8 cellular contexts compared by ENCODE assay signal in genomic region chr17:2050246-2050866, GRCh38. TPM values are rescaled to one million over a fixed set of nuclear protein-coding genes. Genes with fewer than 3 reads are reported as not detected.
DNase-seq lines count a peak whose midpoint lies in the region; ATAC-seq, FAIRE-seq and TF ChIP-seq lines count a peak whose summit lies in the region.

No MANE protein-coding gene starts in this region.

- intact Hi-C loops in IMR-90 (cut with micrococcal nuclease) (loop anchor here (5.0 kb wide), 2 partner anchors 287 to 302 kb away; partner anchors contain the start of genes SGSM2 and TSR1), mammary epithelial cell (cut with micrococcal nuclease) (loop anchor here (1.0 kb wide), 1 partner anchor 8 kb away; the partner anchor contains the start of gene OVCA2)

- no peak overlapping the region for H3K4ac ChIP-seq in IMR-90 (ENCODE audit: low read depth, low read length)

- H4K5ac ChIP-seq in IMR-90 (ENCODE audit: low read depth, low read length), result no peak overlapping the region

- H3K4me1 ChIP-seq in IMR-90 (ENCODE audit: control insufficient read depth, insufficient read depth, low read length) (peaks cover 11% of the 10 kb centered on the region), mammary epithelial cell (ENCODE audit: insufficient read depth, low read length) (peaks cover 24% of the 10 kb centered on the region), keratinocyte (ENCODE audit: control insufficient read depth, extremely low read depth, insufficient read depth, low read length) (peaks cover 18% of the 10 kb centered on the region)

- H4K20me1 ChIP-seq in IMR-90 (ENCODE audit: insufficient read depth, low read length) (peaks cover 15% of the 10 kb centered on the region; the same call in 1 of the 2 replicates), mammary epithelial cell (ENCODE audit: insufficient read depth, low read length) (no peaks in the 10 kb centered on the region), keratinocyte (ENCODE audit: control insufficient read depth, extremely low read depth, insufficient read depth, low read length) (peaks cover 6% of the 10 kb centered on the region)

- H3K36me3 ChIP-seq in IMR-90 (ENCODE audit: control insufficient read depth, insufficient read depth, low read length) (no peaks in the 10 kb centered on the region), mammary epithelial cell (ENCODE audit: insufficient read depth, low read length) (no peaks in the 10 kb centered on the region), keratinocyte (ENCODE audit: control insufficient read depth in 2 of 2, extremely low read depth in 1 of 2, insufficient read depth in 2 of 2, low read length in 2 of 2) (no peaks in the 10 kb centered on the region)

- POLR2A ChIA-PET in IMR-90 (lab: Charles Lee; ENCODE audit: unreplicated experiment), result interaction anchor here (1.0 kb wide), 1 partner anchor 19 kb away, joined by 6 read pairs; no protein-coding TSS in a partner anchor

- no peak overlapping the region for H2BK15ac ChIP-seq in IMR-90 (ENCODE audit: low read depth, low read length)

- no peak overlapping the region for H4K91ac ChIP-seq in IMR-90 (ENCODE audit: insufficient read depth, low read depth, low read length)

- TF ChIP-seq RAD21 in IMR-90 (IDR thresholded peaks at IDR 0.05; ENCODE audit: low read length), result no peak

- no peak overlapping the region for H2AK5ac ChIP-seq in IMR-90 (ENCODE audit: low read depth, low read length)

- dilution Hi-C loops in IMR-90 (cut with HindIII; ENCODE audit: low sequenced_read_pairs, unreplicated experiment) (no loop called here), mammary epithelial cell (cut with HindIII; ENCODE audit: low sequenced_read_pairs) (no loop called here), keratinocyte (cut with MboI; ENCODE audit: extremely low pct_ligation_motif_present, low sequenced_read_pairs) (no loop called here)

- H3K23ac ChIP-seq in IMR-90 (ENCODE audit: low read depth, low read length), result no peak overlapping the region

- TF ChIP-seq POLR2A in IMR-90 (IDR thresholded peaks at IDR 0.05; ENCODE audit: low read depth, low read length), result no peak; the same call in 1 of the 2 replicates

- no peak overlapping the region for H3K14ac ChIP-seq in IMR-90 (replicated peaks; ENCODE audit: low read depth, low read length)

- H2BK5ac ChIP-seq in IMR-90 (ENCODE audit: low read depth, low read length, poor library complexity, severe bottlenecking), result no peak overlapping the region

- 3% methylated on average over 19 of the region's 72 CpGs; no CpG with 5 or more reads in 1 of the 2 experiments for WGBS in IMR-90 (ENCODE audit: extremely low coverage in 2 of 2, insufficient read length in 1 of 2), 2 experiments
- WGBS in mammary epithelial cell (ENCODE audit: low coverage, missing lambda C conversion rate), result no CpG with 5 or more reads among the region's 72 CpGs

- H3K4me2 ChIP-seq in IMR-90 (ENCODE audit: low read depth, low read length), result peak overlapping the region; percentile 73
- H3K4me2 ChIP-seq in mammary epithelial cell (ENCODE audit: insufficient read depth, low read depth, low read length), result peak overlapping the region; percentile 84
- H3K4me2 ChIP-seq in keratinocyte (ENCODE audit: control insufficient read depth, extremely low read depth, insufficient read depth, low read depth, low read length), result peak overlapping the region; percentile 45

- no peak overlapping the region for H2BK20ac ChIP-seq in IMR-90 (ENCODE audit: low read depth, low read length)

- no peak for FAIRE-seq in keratinocyte (lab: Jason Lieb, UNC)

- in situ Hi-C loops in ACHN (cut with HindIII; ENCODE audit: low pct_ligation_motif_present, low pct_unique_long_range_greater_than_20kb, low sequenced_read_pairs), result no loop called here
- in situ Hi-C loops in IMR-90 (cut with MboI; ENCODE audit: low sequenced_read_pairs), result no loop called here
- in situ Hi-C loops in mammary epithelial cell (cut with MboI; ENCODE audit: low sequenced_read_pairs in 2 of 2), result loop anchor here in 1 of 2 donors (5.0 kb wide), 1 partner anchor 197 kb away; no protein-coding TSS in a partner anchor

- no peaks in the 10 kb centered on the region for H3K79me2 ChIP-seq in mammary epithelial cell (ENCODE audit: insufficient read depth, low read length)
- H3K79me2 ChIP-seq in keratinocyte (ENCODE audit: control insufficient read depth, insufficient read depth, low read length), result no peaks in the 10 kb centered on the region

- no peak overlapping the region for H3K9ac ChIP-seq in IMR-90 (ENCODE audit: low read depth, low read length)
- H3K9ac ChIP-seq in mammary epithelial cell (ENCODE audit: insufficient read depth, low read length), result no peak overlapping the region
- peak overlapping the region; percentile 33 for H3K9ac ChIP-seq in keratinocyte (ENCODE audit: control insufficient read depth, extremely low read depth, insufficient read depth, low read length)

- TF ChIP-seq CTCF in IMR-90 (conservative IDR thresholded peaks at IDR 0.05; ENCODE audit: low read depth, low read length) (no peak), mammary epithelial cell (conservative IDR thresholded peaks at IDR 0.05 in 1 of 2, IDR thresholded peaks at IDR 0.05 in 1 of 2; ENCODE audit: extremely low read depth in 1 of 2, insufficient read depth in 1 of 2, low read depth in 1 of 2, low read length in 2 of 2) (no peak), keratinocyte (optimal IDR thresholded peaks at IDR 0.05 in 1 of 3, IDR thresholded peaks at IDR 0.05 in 1 of 3, conservative IDR thresholded peaks at IDR 0.05 in 1 of 3; ENCODE audit: extremely low read depth in 1 of 3, insufficient read depth in 2 of 3, low read length in 3 of 3) (no peak)

- no peak overlapping the region for H2BK120ac ChIP-seq in IMR-90 (ENCODE audit: low read depth, low read length)

- CTCF ChIA-PET in IMR-90 (lab: Yijun Ruan, JAX) (no interaction called here), mammary epithelial cell (lab: Charles Lee; ENCODE audit: low non-redundant PET) (no interaction called here)

- no peaks in the 10 kb centered on the region for H3K27me3 ChIP-seq in IMR-90 (ENCODE audit: control insufficient read depth, insufficient read depth, low read length)
- H3K27me3 ChIP-seq in mammary epithelial cell (ENCODE audit: insufficient read depth, low read length), result no peaks in the 10 kb centered on the region
- H3K27me3 ChIP-seq in keratinocyte (ENCODE audit: control insufficient read depth, extremely low read depth, insufficient read depth, low read length), result peaks cover 9% of the 10 kb centered on the region

- no peak overlapping the region for H3K56ac ChIP-seq in IMR-90 (ENCODE audit: extremely low read depth, insufficient read depth, low read length)

- peak overlapping the region; percentile 85 for H2AFZ ChIP-seq in IMR-90 (replicated peaks; ENCODE audit: low read length, poor library complexity)
- peak overlapping the region; percentile 62 for H2AFZ ChIP-seq in mammary epithelial cell (ENCODE audit: low read depth, low read length)
- H2AFZ ChIP-seq in keratinocyte (ENCODE audit: control insufficient read depth, low read length), result no peak overlapping the region

- H3K4me3 ChIP-seq in IMR-90 (ENCODE audit: insufficient read depth, low read depth, low read length) (peak overlapping the region; percentile 87), mammary epithelial cell (replicated peaks in 1 of 3; ENCODE audit: insufficient read depth in 1 of 3, low read depth in 2 of 3, low read length in 3 of 3) (peak overlapping the region; percentile 27 to 71 (median 54)), keratinocyte (ENCODE audit: control insufficient read depth in 2 of 3, extremely low read depth in 1 of 3, insufficient read depth in 2 of 3, low read depth in 1 of 3, low read length in 3 of 3) (peak overlapping the region; percentile 27 to 58 (median 34))

- no peak overlapping the region for H3K18ac ChIP-seq in IMR-90 (ENCODE audit: low read depth, low read length)

- BruUV-seq in IMR-90 (replicated peaks; lab: Mats Ljungman, UMichigan), result no TSS peak
- no TSS peak for BruUV-seq in mammary epithelial cell (replicated peaks; lab: Mats Ljungman, UMichigan)

- H4K8ac ChIP-seq in IMR-90 (ENCODE audit: low read depth in 2 of 2, low read length in 2 of 2), result no peak overlapping the region

- ATAC-seq in GM18909 (IDR thresholded peaks at IDR 0.05; ENCODE audit: poor library complexity, unreplicated experiment), result peak; percentile 9
- ATAC-seq in IMR-90 (ENCODE audit: low read depth), result peak; percentile 37

- H3K27ac ChIP-seq in IMR-90 (ENCODE audit: insufficient read depth, low read length) (no peak overlapping the region), mammary epithelial cell (ENCODE audit: insufficient read depth, low read depth, low read length) (no peak overlapping the region), keratinocyte (ENCODE audit: control insufficient read depth, insufficient read depth, low read length) (no peak overlapping the region)

- H3K9me3 ChIP-seq in IMR-90 (ENCODE audit: control insufficient read depth, insufficient read depth, low read length), result no peaks in the 10 kb centered on the region
- H3K9me3 ChIP-seq in mammary epithelial cell (replicated peaks; ENCODE audit: insufficient read depth, low read length), result no peaks in the 10 kb centered on the region
- no peaks in the 10 kb centered on the region for H3K9me3 ChIP-seq in keratinocyte (ENCODE audit: control insufficient read depth, low read depth, low read length)

- DNase-seq in ACHN (peak; percentile 81), IMR-90 (peak; percentile 73), T-helper 22 cell (ENCODE audit: low read depth) (peak; percentile 66), mammary epithelial cell (peak; percentile 58), keratinocyte (ENCODE audit: low read depth, low spot score) (no peak), HPDE6-E6E7 (ENCODE audit: extremely low spot score) (no peak)
- peak; percentile 74 for DNase-seq in stimulated activated CD4-positive, alpha-beta T cell treated with anti-CD3 and anti-CD28 coated beads, Interleukin-15, amount 100 ng/mL, for 24 hours

- peaks cover 0 to 17% of the 10 kb centered on the region in 2 experiments; a peak in 3 of 4 replicates for H3K79me1 ChIP-seq in IMR-90 (ENCODE audit: low read depth in 1 of 2, low read length in 2 of 2)

- H3K9me1 ChIP-seq in IMR-90 (ENCODE audit: insufficient read depth, low read length), result 0 out of 2 replicates have a peak, but pooled peaks cover 1% of the 10 kb centered on the region
- no peaks in the 10 kb centered on the region for H3K9me1 ChIP-seq in keratinocyte (ENCODE audit: control insufficient read depth, extremely low read depth, insufficient read depth, low read length)

- no peak overlapping the region for H2AK9ac ChIP-seq in IMR-90 (replicated peaks; ENCODE audit: low read depth, low read length, poor library complexity)

RNA-seq across cellular contexts. Expression of gene HIC1, which starts 4.5 kb away (rescaled TPM):
- 10.0 and 10.4 TPM in 2 replicates for total RNA-seq in IMR-90 (2012; rRNA removed)
- 23.0 and 30.9 TPM in 2 replicates for polyA plus RNA-seq in IMR-90 (2012; rRNA removed)
- polyA plus RNA-seq in IMR-90 (2012; cell fraction: cytosol; rRNA removed), result 17.8 and 60.2 TPM in 2 replicates
- 69.0 and 122 TPM in 2 replicates for polyA plus RNA-seq in IMR-90 (2012; cell fraction: nucleus; rRNA removed; ENCODE audit: low replicate concordance)
- 1 to 10 TPM in 1 of 2 donors, under 1 TPM in 1; 0.67 to 1.3 TPM for total RNA-seq in mammary epithelial cell
- 0.20 TPM for polyA plus RNA-seq in mammary epithelial cell
- not detected for polyA minus RNA-seq in mammary epithelial cell
- 0.64 to 1.1 TPM (median 0.92 TPM) in 3 replicates for polyA plus RNA-seq in keratinocyte
- polyA plus RNA-seq in keratinocyte (2011; ENCODE audit: low read depth), result not detected
- polyA plus RNA-seq in keratinocyte (2011; cell fraction: cytosol; rRNA removed), result 0.23 and 0.82 TPM in 2 replicates
- polyA plus RNA-seq in keratinocyte (2011; cell fraction: nucleus; rRNA removed), result 1.4 and 1.5 TPM in 2 replicates
- polyA plus RNA-seq in keratinocyte (2012; ENCODE audit: low replicate concordance), result 0.45 and 1.7 TPM in 2 replicates
- 0.58 to 1.4 TPM (median 1.3 TPM) in 3 replicates for polyA minus RNA-seq in keratinocyte
- 6.5 TPM for polyA minus RNA-seq in keratinocyte (2011; cell fraction: cytosol; rRNA and poly(A)+ RNA removed)
- polyA minus RNA-seq in keratinocyte (2011; cell fraction: nucleus; rRNA and poly(A)+ RNA removed), result 2.1 and 3.1 TPM in 2 replicates

RNA-seq across cellular contexts. Expression of gene OVCA2, which starts 8.5 kb away (rescaled TPM):
- 38.7 and 42.2 TPM in 2 replicates for total RNA-seq in IMR-90 (2012; rRNA removed)
- polyA plus RNA-seq in IMR-90 (2012; rRNA removed), result 46.9 and 52.6 TPM in 2 replicates
- 40.4 and 50.0 TPM in 2 replicates for polyA plus RNA-seq in IMR-90 (2012; cell fraction: cytosol; rRNA removed)
- 23.2 and 26.2 TPM in 2 replicates for polyA plus RNA-seq in IMR-90 (2012; cell fraction: nucleus; rRNA removed; ENCODE audit: low replicate concordance)
- total RNA-seq in mammary epithelial cell, result 10 to 100 TPM; 44.1 to 65.7 TPM
- 68.4 TPM for polyA plus RNA-seq in mammary epithelial cell
- polyA minus RNA-seq in mammary epithelial cell, result 28.3 TPM
- 41.2 to 58.1 TPM (median 53.5 TPM) in 3 replicates for polyA plus RNA-seq in keratinocyte
- 3.8 TPM for polyA plus RNA-seq in keratinocyte (2011; ENCODE audit: low read depth)
- polyA plus RNA-seq in keratinocyte (2011; cell fraction: cytosol; rRNA removed), result 49.1 and 57.0 TPM in 2 replicates
- polyA plus RNA-seq in keratinocyte (2011; cell fraction: nucleus; rRNA removed), result 17.6 and 24.7 TPM in 2 replicates
- polyA plus RNA-seq in keratinocyte (2012; ENCODE audit: low replicate concordance), result 31.2 and 45.0 TPM in 2 replicates
- polyA minus RNA-seq in keratinocyte, result 31.3 to 46.1 TPM (median 45.4 TPM) in 3 replicates
- polyA minus RNA-seq in keratinocyte (2011; cell fraction: cytosol; rRNA and poly(A)+ RNA removed), result 34.9 TPM
- polyA minus RNA-seq in keratinocyte (2011; cell fraction: nucleus; rRNA and poly(A)+ RNA removed), result 3.7 and 4.8 TPM in 2 replicates

RNA-seq across cellular contexts. Expression of gene DPH1, which starts 20.4 kb away (rescaled TPM):
- total RNA-seq in IMR-90 (2012; rRNA removed) (20.6 and 24.4 TPM in 2 replicates), mammary epithelial cell (10 to 100 TPM; 29.0 to 36.2 TPM)
- polyA plus RNA-seq in IMR-90 (2012; rRNA removed) (49.9 and 51.9 TPM in 2 replicates), mammary epithelial cell (27.4 TPM), keratinocyte (18.9 to 28.8 TPM (median 22.6 TPM) in 3 replicates)
- polyA plus RNA-seq in IMR-90 (2012; cell fraction: cytosol; rRNA removed), result 31.8 and 38.7 TPM in 2 replicates
- polyA plus RNA-seq in IMR-90 (2012; cell fraction: nucleus; rRNA removed; ENCODE audit: low replicate concordance), result 153 and 299 TPM in 2 replicates
- polyA minus RNA-seq in mammary epithelial cell (64.4 TPM), keratinocyte (20.7 to 57.0 TPM (median 32.0 TPM) in 3 replicates)
- polyA plus RNA-seq in keratinocyte (2011; ENCODE audit: low read depth), result 25.6 TPM
- 16.4 and 23.0 TPM in 2 replicates for polyA plus RNA-seq in keratinocyte (2011; cell fraction: cytosol; rRNA removed)
- polyA plus RNA-seq in keratinocyte (2011; cell fraction: nucleus; rRNA removed), result 60.2 and 66.6 TPM in 2 replicates
- polyA plus RNA-seq in keratinocyte (2012; ENCODE audit: low replicate concordance), result 20.3 and 26.1 TPM in 2 replicates
- polyA minus RNA-seq in keratinocyte (2011; cell fraction: cytosol; rRNA and poly(A)+ RNA removed), result 24.7 TPM
- polyA minus RNA-seq in keratinocyte (2011; cell fraction: nucleus; rRNA and poly(A)+ RNA removed), result 19.8 and 26.3 TPM in 2 replicates

RNA-seq across cellular contexts. Expression of gene RTN4RL1, which starts 25.2 kb away (rescaled TPM):
- total RNA-seq in IMR-90 (2012; rRNA removed) (under 0.01 TPM in 2 replicates), mammary epithelial cell (1 to 10 TPM in 1 of 2 donors, under 1 TPM in 1; under 0.01 to 5.7 TPM)
- polyA plus RNA-seq in IMR-90 (2012; rRNA removed) (0.03 and 0.04 TPM in 2 replicates), mammary epithelial cell (2.5 TPM), keratinocyte (2.3 to 3.4 TPM (median 2.4 TPM) in 3 replicates)
- polyA plus RNA-seq in IMR-90 (2012; cell fraction: cytosol; rRNA removed), result 0.07 TPM in 1 of 2 replicates, not detected in the other
- polyA plus RNA-seq in IMR-90 (2012; cell fraction: nucleus; rRNA removed; ENCODE audit: low replicate concordance), result 0.03 TPM in 1 of 2 replicates, not detected in the other
- polyA minus RNA-seq in mammary epithelial cell (1.6 TPM), keratinocyte (1.1 to 2.0 TPM (median 1.4 TPM) in 3 replicates)
- 2.1 TPM for polyA plus RNA-seq in keratinocyte (2011; ENCODE audit: low read depth)
- 1.5 and 2.8 TPM in 2 replicates for polyA plus RNA-seq in keratinocyte (2011; cell fraction: cytosol; rRNA removed)
- polyA plus RNA-seq in keratinocyte (2011; cell fraction: nucleus; rRNA removed), result 4.2 and 6.1 TPM in 2 replicates
- 3.4 and 3.8 TPM in 2 replicates for polyA plus RNA-seq in keratinocyte (2012; ENCODE audit: low replicate concordance)
- 5.8 TPM for polyA minus RNA-seq in keratinocyte (2011; cell fraction: cytosol; rRNA and poly(A)+ RNA removed)
- polyA minus RNA-seq in keratinocyte (2011; cell fraction: nucleus; rRNA and poly(A)+ RNA removed), result 4.0 and 4.9 TPM in 2 replicates

Comparison
In these comparisons a context has a peak if more than half of its experiments do, and no peak if none do; other contexts are left out.
1. DNase-seq: peak in ACHN (single experiment), IMR-90 (single experiment), T-helper 22 cell (single experiment), mammary epithelial cell (single experiment) and stimulated activated CD4-positive, alpha-beta T cell treated with anti-CD3 and anti-CD28 coated beads, Interleukin-15, amount 100 ng/mL, for 24 hours (single experiment); none in keratinocyte (single experiment) and HPDE6-E6E7 (single experiment).
2. H3K4me3 ChIP-seq: peak in every context shown above with its lines; median percentile 87 in IMR-90; 54 in mammary epithelial cell; 34 in keratinocyte.
3. RNA of gene HIC1, which starts 4.5 kb away (polyA plus RNA-seq): 17.8 to 122 TPM in IMR-90; 0.23 to 1.7 TPM in keratinocyte and 0.20 TPM in mammary epithelial cell (single experiment); every median in the first group is over 4 times any median in the second.
4. Peak in every context shown above with its lines, with median percentiles within 50 percentile points of each other: H3K4me2 ChIP-seq.